Comparison of ENCODE assay signal across 1 cellular context in the genomic region with DNA sequence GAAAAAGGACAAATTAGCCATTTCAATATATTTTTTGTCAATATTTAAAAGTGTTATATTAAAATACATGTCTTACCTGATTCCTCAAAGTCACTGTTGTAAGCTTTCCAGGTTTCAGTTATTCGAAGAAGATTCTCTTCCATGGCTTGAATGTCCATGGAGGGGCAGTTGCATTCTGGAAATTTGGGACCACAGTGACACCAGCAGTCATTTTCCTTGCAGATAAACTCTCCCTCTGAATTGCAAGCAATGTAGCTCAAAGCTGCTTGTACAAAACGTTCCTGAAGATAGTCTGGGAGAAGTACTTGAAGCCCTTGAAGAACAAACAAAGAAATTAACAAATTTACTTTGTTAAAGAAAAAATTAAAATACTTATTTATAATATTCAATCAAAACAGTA.
TF ChIP-seq lines count a peak whose summit lies in the region.

No MANE protein-coding gene starts in this region.

TF ChIP-seq in SK-N-SH treated with all-trans-retinoic acid at 6 μM for 48 hours, 23 proteins besides CTCF, POLR2A, EP300 and RAD21 (continued from another document):
- TF ChIP-seq, protein P1, sequence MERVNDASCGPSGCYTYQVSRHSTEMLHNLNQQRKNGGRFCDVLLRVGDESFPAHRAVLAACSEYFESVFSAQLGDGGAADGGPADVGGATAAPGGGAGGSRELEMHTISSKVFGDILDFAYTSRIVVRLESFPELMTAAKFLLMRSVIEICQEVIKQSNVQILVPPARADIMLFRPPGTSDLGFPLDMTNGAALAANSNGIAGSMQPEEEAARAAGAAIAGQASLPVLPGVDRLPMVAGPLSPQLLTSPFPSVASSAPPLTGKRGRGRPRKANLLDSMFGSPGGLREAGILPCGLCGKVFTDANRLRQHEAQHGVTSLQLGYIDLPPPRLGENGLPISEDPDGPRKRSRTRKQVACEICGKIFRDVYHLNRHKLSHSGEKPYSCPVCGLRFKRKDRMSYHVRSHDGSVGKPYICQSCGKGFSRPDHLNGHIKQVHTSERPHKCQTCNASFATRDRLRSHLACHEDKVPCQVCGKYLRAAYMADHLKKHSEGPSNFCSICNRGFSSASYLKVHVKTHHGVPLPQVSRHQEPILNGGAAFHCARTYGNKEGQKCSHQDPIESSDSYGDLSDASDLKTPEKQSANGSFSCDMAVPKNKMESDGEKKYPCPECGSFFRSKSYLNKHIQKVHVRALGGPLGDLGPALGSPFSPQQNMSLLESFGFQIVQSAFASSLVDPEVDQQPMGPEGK (CRISPR knock-in tag; IDR thresholded peaks at IDR 0.05; ENCODE audit: borderline replicate concordance), result no peak
- no peak for TF ChIP-seq ZFP3 (CRISPR knock-in tag; IDR thresholded peaks at IDR 0.05)
- TF ChIP-seq GLIS3 (CRISPR knock-in tag; IDR thresholded peaks at IDR 0.05), result no peak
- TF ChIP-seq TCF4 (CRISPR knock-in tag; IDR thresholded peaks at IDR 0.05; ENCODE audit: borderline replicate concordance), result no peak
TF ChIP-seq in SK-N-SH treated with all-trans-retinoic acid at 6 μM for 48 hours: peak in this region for 0.
